Comparison of ENCODE assay signal across 8 cellular contexts in the genomic region with DNA sequence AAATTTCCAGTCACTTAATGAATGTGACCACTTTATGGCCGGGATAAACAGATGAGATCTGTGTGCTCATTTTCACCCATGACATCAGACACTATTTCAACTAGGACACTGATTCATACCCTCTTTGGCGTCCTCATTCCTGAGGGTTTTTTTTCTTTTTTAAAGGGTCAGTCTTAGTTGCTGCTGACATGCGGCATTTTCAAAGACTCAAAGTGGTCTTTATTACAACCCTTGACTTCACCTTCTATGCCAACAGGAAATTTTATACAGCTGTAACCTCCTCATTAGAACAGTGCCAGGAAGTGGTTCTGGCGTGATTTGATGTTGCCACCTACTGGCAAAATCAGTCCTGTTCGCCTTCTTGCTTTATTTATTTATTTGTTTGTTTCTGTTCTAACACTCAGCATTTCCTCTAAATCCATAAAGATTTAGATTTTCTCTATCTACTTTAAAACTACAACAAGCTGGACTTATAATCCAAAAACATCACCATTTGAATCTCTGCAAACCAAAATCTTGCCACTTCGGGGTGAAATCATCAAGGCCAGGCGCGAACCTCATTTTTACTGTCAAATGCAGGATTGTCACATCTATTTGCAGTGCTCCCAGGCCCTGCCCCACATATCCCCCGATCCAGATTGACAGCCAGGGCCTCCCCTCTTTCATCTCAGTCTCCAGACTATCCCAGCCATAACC.
DNase-seq lines count a peak whose midpoint lies in the region; ATAC-seq and TF ChIP-seq lines count a peak whose summit lies in the region.

No MANE protein-coding gene starts in this region.

- no peaks in the 10 kb centered on the region for H3K4me1 ChIP-seq in uterus

- peak in 1 of 4 experiments; percentile 13 for TF ChIP-seq CTCF in uterus (IDR thresholded peaks at IDR 0.05)

- TF ChIP-seq POLR2A in uterus (IDR thresholded peaks at IDR 0.05): no peak

- H3K9me3 ChIP-seq in uterus: no peaks in the 10 kb centered on the region

- H3K27me3 ChIP-seq in uterus: no peaks in the 10 kb centered on the region

- H3K4me3 ChIP-seq in uterus: no peak overlapping the region

- intact Hi-C loops in uterus (cut with DNase I; ENCODE audit: low total_unique reads): no loop called here

- ATAC-seq in left lobe of liver (peak; percentile 50), HG03095 (IDR thresholded peaks at IDR 0.05; ENCODE audit: unreplicated experiment) (no peak), HG02798 (IDR thresholded peaks at IDR 0.05; ENCODE audit: poor library complexity, unreplicated experiment) (no peak)

- H3K36me3 ChIP-seq in uterus: no peaks in the 10 kb centered on the region

- peak; percentile 85 for DNase-seq in Ammon's horn (ENCODE audit: low spot score)
- peak; percentile 50 for DNase-seq in MV-4-11 (lab: John Stamatoyannopoulos, UW)
- peak; percentile 80 for DNase-seq in astrocyte of the hippocampus (ENCODE audit: low read depth, low spot score)
- DNase-seq in left lobe of liver (ENCODE audit: low spot score): no peak
- DNase-seq in effector CD8-positive, alpha-beta T cell (lab: John Stamatoyannopoulos, UW): no peak
- DNase-seq in uterus: no peak

- H3K27ac ChIP-seq in uterus: no peak overlapping the region

Comparison
In these comparisons a context has a peak if more than half of its experiments do, and no peak if none do; other contexts are left out.
1. DNase-seq: peak in Ammon's horn (single experiment), MV-4-11 (single experiment) and astrocyte of the hippocampus (single experiment); none in left lobe of liver (single experiment), effector CD8-positive, alpha-beta T cell (single experiment) and uterus (0 of 2).